Comparison of ENCODE assay signal across 7 cellular contexts in the genomic region with DNA sequence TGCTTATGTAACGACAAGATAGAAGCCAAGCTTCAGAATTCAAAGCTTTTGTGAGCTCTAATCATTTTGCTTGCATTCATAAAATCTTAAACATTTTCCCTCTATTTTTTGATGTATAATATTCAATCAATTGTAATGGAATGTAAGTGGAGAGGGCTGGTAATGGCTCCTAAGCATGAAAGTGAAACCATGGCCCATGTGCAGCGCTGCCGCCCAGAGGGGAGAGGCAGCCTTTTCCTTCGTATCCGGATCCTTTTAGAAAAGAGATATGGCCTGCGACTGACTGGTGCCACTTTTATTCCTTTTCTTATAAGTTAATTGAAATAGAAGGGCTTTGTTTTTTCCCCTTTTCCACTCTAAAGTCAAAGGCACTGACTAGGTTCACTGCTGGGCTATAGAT.
DNase-seq lines count a peak whose midpoint lies in the region; TF ChIP-seq lines count a peak whose summit lies in the region.
"Not testable (repeated sequence)": the region's sequence is repeated elsewhere in the genome, so short reads cannot be mapped to it uniquely, and the experiment has no call there.

No MANE protein-coding gene starts in this region.

- H3K4me3 ChIP-seq in fibroblast of villous mesenchyme (ENCODE audit: low read depth, low read length): not testable (repeated sequence)
- peak overlapping the region; percentile 1 for H3K4me3 ChIP-seq in retinal pigment epithelial cell (ENCODE audit: low read length)

- not testable (repeated sequence) for H3K27ac ChIP-seq in C4-2B
- peak overlapping the region; percentile 52 for H3K27ac ChIP-seq in caudate nucleus (ENCODE audit: low read depth, low read length)

- in situ Hi-C loops in SK-MEL-5 (cut with HindIII; ENCODE audit: low pct_unique_long_range_greater_than_20kb, low sequenced_read_pairs): not testable (repeated sequence)

- peak; percentile 4 for DNase-seq in HT-29 (ENCODE audit: low spot score)
- peak; percentile 45 for DNase-seq in SK-MEL-5 (ENCODE audit: low read depth, low spot score)
- peak in 1 of 61 donors; percentile 1 for DNase-seq in caudate nucleus (lab: John Stamatoyannopoulos, UW)
- peak; percentile 10 for DNase-seq in fibroblast of villous mesenchyme (ENCODE audit: low read depth)
- peak; percentile 11 for DNase-seq in kidney glomerular epithelial cell (lab: John Stamatoyannopoulos, UW)
- not testable (repeated sequence) for DNase-seq in retinal pigment epithelial cell (ENCODE audit: low read depth)

- TF ChIP-seq CTCF in C4-2B (conservative IDR thresholded peaks at IDR 0.05): peak; percentile 20; the same call in 1 of the 2 replicates
- TF ChIP-seq CTCF in fibroblast of villous mesenchyme (IDR thresholded peaks at IDR 0.05; ENCODE audit: insufficient read depth, low read depth, low read length); retinal pigment epithelial cell (conservative IDR thresholded peaks at IDR 0.05; ENCODE audit: low read depth, low read length): not testable (repeated sequence)
